Comparison of ENCODE assay signal across 1 cellular context in genomic region chr7:27174077-27175004, GRCh38.
TF ChIP-seq lines count a peak whose summit lies in the region.

TSS of gene HOXA10 (minus strand) at chr7:27174320. CDS start at chr7:27174306, 14 bp downstream.

TF ChIP-seq in GM12878, 131 proteins besides CTCF, POLR2A, EP300 and RAD21 (continued from another document):
- TF ChIP-seq, protein P1, sequence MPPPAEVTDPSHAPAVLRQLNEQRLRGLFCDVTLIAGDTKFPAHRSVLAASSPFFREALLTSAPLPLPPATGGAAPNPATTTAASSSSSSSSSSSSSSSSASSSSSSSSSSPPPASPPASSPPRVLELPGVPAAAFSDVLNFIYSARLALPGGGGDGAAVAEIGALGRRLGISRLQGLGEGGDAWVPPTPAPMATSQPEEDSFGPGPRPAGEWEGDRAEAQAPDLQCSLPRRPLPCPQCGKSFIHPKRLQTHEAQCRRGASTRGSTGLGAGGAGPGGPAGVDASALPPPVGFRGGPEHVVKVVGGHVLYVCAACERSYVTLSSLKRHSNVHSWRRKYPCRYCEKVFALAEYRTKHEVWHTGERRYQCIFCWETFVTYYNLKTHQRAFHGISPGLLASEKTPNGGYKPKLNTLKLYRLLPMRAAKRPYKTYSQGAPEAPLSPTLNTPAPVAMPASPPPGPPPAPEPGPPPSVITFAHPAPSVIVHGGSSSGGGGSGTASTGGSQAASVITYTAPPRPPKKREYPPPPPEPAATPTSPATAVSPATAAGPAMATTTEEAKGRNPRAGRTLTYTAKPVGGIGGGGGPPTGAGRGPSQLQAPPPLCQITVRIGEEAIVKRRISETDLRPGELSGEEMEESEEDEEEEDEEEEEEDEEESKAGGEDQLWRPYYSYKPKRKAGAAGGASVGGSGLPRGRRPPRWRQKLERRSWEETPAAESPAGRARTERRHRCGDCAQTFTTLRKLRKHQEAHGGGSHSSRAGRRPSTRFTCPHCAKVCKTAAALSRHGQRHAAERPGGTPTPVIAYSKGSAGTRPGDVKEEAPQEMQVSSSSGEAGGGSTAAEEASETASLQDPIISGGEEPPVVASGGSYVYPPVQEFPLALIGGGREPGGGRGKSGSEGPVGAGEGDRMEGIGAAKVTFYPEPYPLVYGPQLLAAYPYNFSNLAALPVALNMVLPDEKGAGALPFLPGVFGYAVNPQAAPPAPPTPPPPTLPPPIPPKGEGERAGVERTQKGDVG (CRISPR knock-in tag; IDR thresholded peaks at IDR 0.05), result no peak
- TF ChIP-seq RCOR1 (conservative IDR thresholded peaks at IDR 0.05; ENCODE audit: low read depth, low read length) (no peak), TAF1 (IDR thresholded peaks at IDR 0.05; ENCODE audit: borderline replicate concordance, low read depth, low read length) (no peak), MEF2A (IDR thresholded peaks at IDR 0.05; ENCODE audit: insufficient read depth, low read depth, low read length) (no peak), BMI1 (IDR thresholded peaks at IDR 0.05; ENCODE audit: borderline replicate concordance) (no peak), ZBTB33 (IDR thresholded peaks at IDR 0.05) (no peak), TCF12 (IDR thresholded peaks at IDR 0.05; ENCODE audit: low read depth, low read length) (no peak), USF1 (IDR thresholded peaks at IDR 0.05; ENCODE audit: borderline replicate concordance, extremely low read length, insufficient read depth, low read depth, low read length) (no peak), BHLHE40 (IDR thresholded peaks at IDR 0.05; ENCODE audit: borderline replicate concordance in 1 of 2, low read depth in 2 of 2, low read length in 1 of 2) (no peak)
- TF ChIP-seq, protein P2, sequence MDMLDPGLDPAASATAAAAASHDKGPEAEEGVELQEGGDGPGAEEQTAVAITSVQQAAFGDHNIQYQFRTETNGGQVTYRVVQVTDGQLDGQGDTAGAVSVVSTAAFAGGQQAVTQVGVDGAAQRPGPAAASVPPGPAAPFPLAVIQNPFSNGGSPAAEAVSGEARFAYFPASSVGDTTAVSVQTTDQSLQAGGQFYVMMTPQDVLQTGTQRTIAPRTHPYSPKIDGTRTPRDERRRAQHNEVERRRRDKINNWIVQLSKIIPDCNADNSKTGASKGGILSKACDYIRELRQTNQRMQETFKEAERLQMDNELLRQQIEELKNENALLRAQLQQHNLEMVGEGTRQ (IDR thresholded peaks at IDR 0.05; ENCODE audit: borderline replicate concordance, low read depth, low read length), result no peak
